Comparison of ENCODE assay signal across 12 cellular contexts in the genomic region with DNA sequence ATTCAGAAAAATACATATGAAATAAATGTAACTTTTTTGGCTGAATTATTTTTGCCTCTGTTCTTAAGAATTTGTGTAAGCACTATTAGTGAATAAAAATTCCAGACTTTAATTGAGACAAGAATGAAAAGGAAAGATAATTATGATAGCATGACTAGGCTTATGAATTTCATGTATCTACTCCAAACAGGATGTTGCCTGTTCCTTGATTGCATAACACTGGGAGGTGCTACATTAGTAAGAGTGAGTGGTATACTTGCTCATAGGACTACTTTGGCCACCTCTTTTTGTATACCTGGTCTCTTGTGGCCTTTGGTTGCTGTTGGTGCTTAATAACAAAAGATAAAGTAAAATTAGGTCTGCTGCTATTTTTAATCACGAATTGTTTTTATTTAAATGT.
DNase-seq lines count a peak whose midpoint lies in the region; ATAC-seq and TF ChIP-seq lines count a peak whose summit lies in the region.
"Had no signal": no experiment of that assay in that cellular context is flagged by ENCODE, and none has a peak within 500 bp of the region (broad histone marks: within the 10 kb centered on the region; RNA-seq: fewer than 3 reads in every experiment).

No MANE protein-coding gene starts in this region.

- intact Hi-C loops in MCF 10A (cut with micrococcal nuclease) (no loop called here), breast epithelium (cut with DNase I; ENCODE audit: low total_unique reads) (no loop called here)

- H3K4me1 ChIP-seq in breast epithelium (no peaks in the 10 kb centered on the region), RWPE2 (ENCODE audit: insufficient read depth, poor library complexity, severe bottlenecking) (peaks cover 60% of the 10 kb centered on the region), thoracic aorta (ENCODE audit: control insufficient read depth in 1 of 2, low read depth in 2 of 2) (peaks cover 6 to 9% of the 10 kb centered on the region in 2 donors)
- H3K4me1 ChIP-seq: BE2C had no signal

- TF ChIP-seq CTCF in MCF 10A (IDR thresholded peaks at IDR 0.05; ENCODE audit: unreplicated experiment) (no peak), breast epithelium (IDR thresholded peaks at IDR 0.05) (no peak), RWPE2 (IDR thresholded peaks at IDR 0.05; ENCODE audit: poor library complexity, severe bottlenecking) (no peak), foreskin fibroblast (IDR thresholded peaks at IDR 0.05; ENCODE audit: low read depth, low read length) (no peak), thoracic aorta (IDR thresholded peaks at IDR 0.05) (no peak)

- POLR2A ChIA-PET in MCF 10A (lab: Yijun Ruan, JAX), result no interaction called here

- CTCF ChIA-PET in MCF 10A (lab: Yijun Ruan, JAX), result no interaction called here

- peak overlapping the region; percentile 44 for H3K27ac Mint-ChIP-seq in MCF 10A (ENCODE audit: low read depth, unreplicated experiment)
- H3K27ac Mint-ChIP-seq: progenitor cell of endocrine pancreas had no signal

- H3K4me3 ChIP-seq in breast epithelium, result no peak overlapping the region
- no peak overlapping the region for H3K4me3 ChIP-seq in RWPE2 (ENCODE audit: severe bottlenecking)
- H3K4me3 ChIP-seq in foreskin fibroblast (ENCODE audit: low read depth in 1 of 2, low read length in 2 of 2), result peak overlapping the region in 1 of 2 donors; percentile 50
- no peak overlapping the region for H3K4me3 ChIP-seq in thoracic aorta
- H3K4me3 ChIP-seq: vagina had no signal

- H3K9me3 ChIP-seq in breast epithelium, result no peaks in the 10 kb centered on the region
- no peaks in the 10 kb centered on the region for H3K9me3 ChIP-seq in RWPE2 (ENCODE audit: severe bottlenecking)
- no peaks in the 10 kb centered on the region for H3K9me3 ChIP-seq in thoracic aorta
- H3K9me3 ChIP-seq: BE2C, vagina had no signal

- DNase-seq in MCF 10A (ENCODE audit: unreplicated experiment), result peak; percentile 87
- DNase-seq in breast epithelium (ENCODE audit: low spot score in 2 of 2), result no peak
- no peak for DNase-seq in RWPE2 (ENCODE audit: low spot score)
- peak; percentile 78 to 87 for DNase-seq in foreskin fibroblast
- no peak for DNase-seq in thoracic aorta (ENCODE audit: low spot score)
- no peak for DNase-seq in occipital lobe (lab: John Stamatoyannopoulos, UW)
- no peak for DNase-seq in activated CD8-positive, alpha-beta memory T cell treated with anti-CD3 and anti-CD28 coated beads, Interleukin-2, amount 50 U/mL, for 48 hours
- DNase-seq in NCI-H128 (lab: John Stamatoyannopoulos, UW; ENCODE audit: unreplicated experiment), result no peak
- DNase-seq: BE2C, NCI-H524 treated with DMSO at 0.1 percent for 48 hours had no signal

- no peaks in the 10 kb centered on the region for H3K36me3 ChIP-seq in breast epithelium
- H3K36me3 ChIP-seq in RWPE2 (ENCODE audit: low read depth), result no peaks in the 10 kb centered on the region
- H3K36me3 ChIP-seq in thoracic aorta, result no peaks in the 10 kb centered on the region
- H3K36me3 ChIP-seq: BE2C, vagina had no signal

- H3K4me1 Mint-ChIP-seq in MCF 10A (ENCODE audit: insufficient read depth, unreplicated experiment), result peaks cover 25% of the 10 kb centered on the region

- TF ChIP-seq POLR2A in breast epithelium (IDR thresholded peaks at IDR 0.05), result no peak

- H3K4me3 Mint-ChIP-seq in MCF 10A (ENCODE audit: unreplicated experiment), result no peak overlapping the region

- ATAC-seq in RWPE2 (ENCODE audit: low read depth) (peak; percentile 83), thoracic aorta (ENCODE audit: insufficient number of reproducible peaks, low FRiP score, low read depth) (peak; percentile 54)

- peaks cover 5% of the 10 kb centered on the region for H3K36me3 Mint-ChIP-seq in MCF 10A (ENCODE audit: insufficient read depth, unreplicated experiment)

- no peaks in the 10 kb centered on the region for H3K27me3 Mint-ChIP-seq in MCF 10A (ENCODE audit: insufficient read depth, unreplicated experiment)
- H3K27me3 Mint-ChIP-seq: progenitor cell of endocrine pancreas had no signal

- H3K27me3 ChIP-seq in breast epithelium, result no peaks in the 10 kb centered on the region
- no peaks in the 10 kb centered on the region for H3K27me3 ChIP-seq in RWPE2 (ENCODE audit: insufficient read depth, poor library complexity, severe bottlenecking)
- H3K27me3 ChIP-seq in thoracic aorta (replicated peaks; ENCODE audit: insufficient read depth), result no peaks in the 10 kb centered on the region
- H3K27me3 ChIP-seq: vagina had no signal

- peaks cover 13% of the 10 kb centered on the region for H3K9me3 Mint-ChIP-seq in MCF 10A (ENCODE audit: unreplicated experiment)

- no TSS peak for BruUV-seq in MCF 10A (replicated peaks; lab: Mats Ljungman, UMichigan)

- no peak overlapping the region for H3K27ac ChIP-seq in breast epithelium
- H3K27ac ChIP-seq in RWPE2 (ENCODE audit: poor library complexity, severe bottlenecking), result peak overlapping the region; percentile 91
- no peak overlapping the region for H3K27ac ChIP-seq in thoracic aorta
- H3K27ac ChIP-seq: vagina had no signal

Comparison
In these comparisons a context has a peak if more than half of its experiments do, and no peak if none do; other contexts are left out.
1. DNase-seq: peak in MCF 10A (single experiment) and foreskin fibroblast (2 of 2); none in breast epithelium (0 of 2), RWPE2 (single experiment), thoracic aorta (single experiment), occipital lobe (single experiment), activated CD8-positive, alpha-beta memory T cell treated with anti-CD3 and anti-CD28 coated beads, Interleukin-2, amount 50 U/mL, for 48 hours (single experiment) and NCI-H128 (single experiment).